Comparison of ENCODE assay signal across 10 cellular contexts in the genomic region with DNA sequence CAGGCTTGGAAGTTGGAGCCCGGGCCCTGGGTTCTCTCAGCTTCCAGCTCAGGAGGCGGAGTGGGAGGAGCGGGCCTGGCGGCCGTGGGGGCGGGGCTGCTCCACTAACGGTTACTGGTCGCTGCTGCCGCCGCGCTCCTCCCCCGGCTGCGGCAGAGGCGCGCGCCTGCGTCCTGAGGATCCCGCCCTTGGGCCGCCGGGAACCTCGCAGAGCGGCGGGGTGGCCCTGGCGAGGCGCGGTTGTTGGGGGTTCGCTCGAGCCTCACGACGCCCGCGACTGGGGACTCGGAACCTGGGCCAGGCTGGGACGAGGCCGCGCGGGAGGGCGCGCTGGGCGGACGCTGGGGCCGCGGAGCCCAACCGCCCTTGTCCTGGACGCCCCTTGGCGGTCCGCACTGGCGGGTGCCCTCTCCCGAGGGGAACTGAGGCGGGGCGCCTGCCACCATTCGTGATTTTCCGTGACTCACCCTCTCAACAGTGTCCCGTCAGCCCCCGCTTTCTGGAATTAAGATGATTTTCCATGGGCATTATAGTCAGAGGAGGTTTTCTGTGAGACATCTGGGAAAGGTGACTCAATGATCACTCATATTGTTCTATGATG. TPM values are rescaled to one million over a fixed set of nuclear protein-coding genes. Genes with fewer than 3 reads are reported as not detected.
A peak's percentile ranks its signal among the peaks of the same experiment; 100 is the strongest.
DNase-seq lines count a peak whose midpoint lies in the region; ATAC-seq and TF ChIP-seq lines count a peak whose summit lies in the region.
"Had no signal": no experiment of that assay in that cellular context is flagged by ENCODE, and none has a peak within 500 bp of the region (broad histone marks: within the 10 kb centered on the region; RNA-seq: fewer than 3 reads in every experiment).

No MANE protein-coding gene starts in this region.

- TF ChIP-seq CTCF in body of pancreas (IDR thresholded peaks at IDR 0.05) (no peak), left lung (IDR thresholded peaks at IDR 0.05) (no peak)

- H3K36me3 ChIP-seq in body of pancreas (replicated peaks in 1 of 2; ENCODE audit: insufficient read depth in 1 of 2, low read depth in 2 of 2) (no peaks in the 10 kb centered on the region), left lung (no peaks in the 10 kb centered on the region)

- H3K27ac ChIP-seq in body of pancreas, result no peak overlapping the region
- H3K27ac ChIP-seq in left lung, result peak overlapping the region in 1 of 2 donors; percentile 29
- H3K27ac ChIP-seq: 22Rv1 had no signal

- H3K4me3 ChIP-seq in body of pancreas (no peak overlapping the region), left lung (peak overlapping the region; percentile 10 to 22)

- WGBS in body of pancreas, 2 donors, result 9 to 23% methylated on average over 14 to 48 of the region's 55 CpGs

- intact Hi-C loops in body of pancreas (cut with DNase I) (no loop called here), left lung (cut with DNase I) (no loop called here)

- DNase-seq in NCI-H2029 (lab: John Stamatoyannopoulos, UW) (peak; percentile 0), NCI-H2029 treated with DMSO at 0.1 percent for 48 hours (lab: John Stamatoyannopoulos, UW) (no peak), body of pancreas (peak; percentile 77 to 83 (median 78)), left lung (peak; percentile 81 to 89), GM19240 (ENCODE audit: insufficient read length, low spot score) (no peak)
- DNase-seq in stimulated activated CD4-positive, alpha-beta T cell treated with anti-CD3 and anti-CD28 coated beads, TNF-alpha, amount 100 ng/mL, for 48 hours (ENCODE audit: low read depth in 3 of 3), result peak; percentile 0 to 33 (median 19)
- DNase-seq in stimulated activated naive CD4-positive, alpha-beta T cell treated with Interleukin-2 at 50 U/mL for 16 hours (lab: John Stamatoyannopoulos, UW), result no peak

- H3K4me1 ChIP-seq in body of pancreas, result no peaks in the 10 kb centered on the region
- H3K4me1 ChIP-seq in left lung, result no peaks in the 10 kb centered on the region

- no peaks in the 10 kb centered on the region for H3K27me3 ChIP-seq in body of pancreas
- H3K27me3 ChIP-seq in left lung, result peaks cover 0 to 16% of the 10 kb centered on the region in 2 donors

- peak in 2 of 3 donors; percentile 35 to 38 for TF ChIP-seq POLR2A in body of pancreas (IDR thresholded peaks at IDR 0.05)

- H3K9me3 ChIP-seq in body of pancreas (no peaks in the 10 kb centered on the region), left lung (peaks cover 0 to 4% of the 10 kb centered on the region in 2 donors)

- ATAC-seq in body of pancreas (peak; percentile 96), left lung (peak; percentile 99), GM18870 (IDR thresholded peaks at IDR 0.05; ENCODE audit: unreplicated experiment) (no peak)

RNA-seq across cellular contexts. Expression of a gene that starts 34.1 kb away (rescaled TPM):
- total RNA-seq in body of pancreas (not detected), left lung (not detected)
- total RNA-seq: endothelial cell of umbilical vein had no signal

RNA-seq across cellular contexts. Expression of a gene that starts 40.1 kb away (rescaled TPM):
- total RNA-seq in body of pancreas (not detected), left lung (not detected)
- total RNA-seq: endothelial cell of umbilical vein had no signal

RNA-seq across cellular contexts. Expression of a gene that starts 51.3 kb away (rescaled TPM):
- total RNA-seq in body of pancreas (not detected), left lung (not detected)
- total RNA-seq: endothelial cell of umbilical vein had no signal

Comparison
In these comparisons a context has a peak if more than half of its experiments do, and no peak if none do; other contexts are left out.
1. DNase-seq: peak in NCI-H2029 (single experiment), body of pancreas (4 of 4), left lung (2 of 2) and stimulated activated CD4-positive, alpha-beta T cell treated with anti-CD3 and anti-CD28 coated beads, TNF-alpha, amount 100 ng/mL, for 48 hours (3 of 3); none in NCI-H2029 treated with DMSO at 0.1 percent for 48 hours (single experiment), GM19240 (single experiment) and stimulated activated naive CD4-positive, alpha-beta T cell treated with Interleukin-2 at 50 U/mL for 16 hours (single experiment).
2. H3K4me3 ChIP-seq: peak in left lung (2 of 2); none in body of pancreas (0 of 2).